Comparison of ENCODE assay signal across 7 cellular contexts in the genomic region with DNA sequence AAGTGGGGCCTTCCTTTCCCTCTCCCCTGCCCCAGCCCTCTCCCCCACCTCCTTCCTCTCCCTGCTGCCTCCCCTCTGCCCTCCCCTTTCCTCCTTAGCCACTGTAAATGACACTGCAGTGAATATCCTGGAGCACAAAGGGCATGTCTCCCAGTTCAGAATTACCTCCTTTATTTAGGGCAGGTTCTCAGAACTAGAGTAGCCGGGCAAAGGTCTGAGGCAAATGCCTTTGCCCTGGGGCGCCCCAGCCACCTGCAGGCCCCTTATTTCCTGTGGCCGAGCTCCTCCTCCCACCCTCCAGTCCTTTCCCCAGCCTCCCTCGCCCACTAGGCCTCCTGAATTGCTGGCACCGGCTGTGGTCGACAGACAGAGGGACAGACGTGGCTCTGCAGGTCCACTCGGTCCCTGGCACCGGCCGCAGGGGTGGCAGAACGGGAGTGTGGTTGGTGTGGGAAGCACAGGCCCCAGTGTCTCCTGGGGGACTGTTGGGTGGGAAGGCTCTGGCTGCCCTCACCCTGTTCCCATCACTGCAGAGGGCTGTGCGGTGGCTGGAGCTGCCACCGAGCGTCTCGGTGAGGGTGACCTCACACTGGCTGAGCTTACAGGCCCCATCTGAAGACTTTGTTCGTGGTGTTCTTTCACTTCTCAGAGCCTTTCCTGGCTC. TPM values are rescaled to one million over a fixed set of nuclear protein-coding genes. Genes with fewer than 3 reads are reported as not detected.
DNase-seq lines count a peak whose midpoint lies in the region; ATAC-seq, FAIRE-seq and TF ChIP-seq lines count a peak whose summit lies in the region.
"Not testable (repeated sequence)": the region's sequence is repeated elsewhere in the genome, so short reads cannot be mapped to it uniquely, and the experiment has no call there.

No MANE protein-coding gene starts in this region.

- not testable (repeated sequence) for TF ChIP-seq RAD21 in H1 (IDR thresholded peaks at IDR 0.05 in 1 of 2, conservative IDR thresholded peaks at IDR 0.05 in 1 of 2; ENCODE audit: low read depth in 2 of 2, low read length in 2 of 2)

- not testable (repeated sequence) for H3K36me3 Mint-ChIP-seq in activated CD8-positive, alpha-beta memory T cell treated with anti-CD3 and anti-CD28 coated beads, Interleukin-2, amount 10 ng/mL, durations not matched to agents 7 days and 5 days

- not testable (repeated sequence) for H3K9ac ChIP-seq in BLaER1 treated with 17β-estradiol and CSF1 and Interleukin-3, amounts not matched to agents 10 nM and 100 nM; H1 (replicated peaks in 1 of 4; ENCODE audit: extremely low read depth in 1 of 4, low read depth in 3 of 4, low read length in 3 of 4)

- not testable (repeated sequence) for H3K14ac ChIP-seq in H1 (ENCODE audit: insufficient read length)

- TF ChIP-seq EP300 in H1 (IDR thresholded peaks at IDR 0.05; ENCODE audit: borderline replicate concordance in 1 of 2, low read depth in 2 of 2, low read length in 2 of 2) = not testable (repeated sequence)

- not testable (repeated sequence) for H3K23me2 ChIP-seq in H1 (ENCODE audit: low read depth, low read length)

- not testable (repeated sequence) for H2BK20ac ChIP-seq in H1 (ENCODE audit: low read length)

- 0 out of 2 replicates have a peak overlapping the region, but pooled peaks have one; percentile 39 for H2BK12ac ChIP-seq in H1 (ENCODE audit: low read depth, low read length)

- not testable (repeated sequence) for H3K4me3 ChIP-seq in BLaER1 treated with 17β-estradiol and CSF1 and Interleukin-3, amounts not matched to agents 10 nM and 100 nM; H1 (ENCODE audit: extremely low read depth in 1 of 4, insufficient read depth in 2 of 4, low read depth in 3 of 4, low read length in 4 of 4); heart right ventricle; osteoblast (ENCODE audit: insufficient read depth, low read length)

- H3K27ac Mint-ChIP-seq in activated CD8-positive, alpha-beta memory T cell treated with anti-CD3 and anti-CD28 coated beads, Interleukin-2, amount 10 ng/mL, durations not matched to agents 7 days and 5 days = not testable (repeated sequence)

- H3K9me3 Mint-ChIP-seq in activated CD8-positive, alpha-beta memory T cell treated with anti-CD3 and anti-CD28 coated beads, Interleukin-2, amount 10 ng/mL, durations not matched to agents 7 days and 5 days (ENCODE audit: low read depth) = not testable (repeated sequence)

- not testable (repeated sequence) for H3K23ac ChIP-seq in H1 (ENCODE audit: insufficient read length)

- TF ChIP-seq POLR2A in H1 (IDR thresholded peaks at IDR 0.05; ENCODE audit: control extremely low read depth in 1 of 2, low read depth in 2 of 2, low read length in 2 of 2) = not testable (repeated sequence)

- not testable (repeated sequence) for H3K9me3 ChIP-seq in BLaER1 treated with 17β-estradiol and CSF1 and Interleukin-3, amounts not matched to agents 10 nM and 100 nM (replicated peaks in 1 of 11); H1 (ENCODE audit: insufficient read depth in 2 of 2, low read depth in 1 of 2, low read length in 1 of 2); heart right ventricle; osteoblast (ENCODE audit: low read depth, low read length)

- not testable (repeated sequence) for H4K20me1 ChIP-seq in BLaER1 treated with 17β-estradiol and CSF1 and Interleukin-3, amounts not matched to agents 10 nM and 100 nM; H1 (replicated peaks in 1 of 2; ENCODE audit: control insufficient read depth in 1 of 2, insufficient read depth in 2 of 2, low read length in 2 of 2); osteoblast (ENCODE audit: insufficient read depth, low read length)

- not testable (repeated sequence) for H4K8ac ChIP-seq in H1 (ENCODE audit: extremely low read depth, insufficient read depth, low read length)

- H3K4me2 ChIP-seq in BLaER1 treated with 17β-estradiol and CSF1 and Interleukin-3, amounts not matched to agents 10 nM and 100 nM = peak overlapping the region; percentile 33 to 68 (median 57); a peak in 20 of 22 replicates
- not testable (repeated sequence) for H3K4me2 ChIP-seq in H1 (ENCODE audit: insufficient read depth in 1 of 2, low read depth in 2 of 2, low read length in 2 of 2); osteoblast (ENCODE audit: insufficient read depth, low read length)

- TF ChIP-seq CTCF in H1 (IDR thresholded peaks at IDR 0.05; ENCODE audit: control extremely low read depth in 1 of 3, insufficient read depth in 1 of 3, low read depth in 1 of 3, low read length in 3 of 3); heart right ventricle (IDR thresholded peaks at IDR 0.05); osteoblast (IDR thresholded peaks at IDR 0.05; ENCODE audit: extremely low read depth, low read depth, low read length): not testable (repeated sequence)

- H2BK120ac ChIP-seq in H1 (replicated peaks; ENCODE audit: low read depth, low read length) = not testable (repeated sequence)

- not testable (repeated sequence) for H3K36me3 ChIP-seq in BLaER1 treated with 17β-estradiol and CSF1 and Interleukin-3, amounts not matched to agents 10 nM and 100 nM; H1 (ENCODE audit: control insufficient read depth in 2 of 4, insufficient read depth in 4 of 4, low read length in 3 of 4); heart right ventricle; osteoblast (ENCODE audit: insufficient read depth, low read length)

- not testable (repeated sequence) for H3K4me1 Mint-ChIP-seq in activated CD8-positive, alpha-beta memory T cell treated with anti-CD3 and anti-CD28 coated beads, Interleukin-2, amount 10 ng/mL, durations not matched to agents 7 days and 5 days

- H3K4ac ChIP-seq in H1 (replicated peaks; ENCODE audit: insufficient read length, low read depth, low read length) = not testable (repeated sequence)

- CTCF ChIA-PET in activated CD8-positive, alpha-beta memory T cell treated with anti-CD3 and anti-CD28 coated beads, Interleukin-2, amount 10 ng/mL, durations not matched to agents 7 days and 5 days (lab: Charles Lee) = interaction anchor here (1.3 kb wide), 1 partner anchor 59 kb away, joined by 4 read pairs; no protein-coding TSS in a partner anchor
- CTCF ChIA-PET in H1 (lab: Charles Lee; ENCODE audit: partially characterized antibody) = interaction anchor here (1.0 to 2.9 kb wide), 4 partner anchors 14 to 62 kb away, joined by 3 to 9 read pairs (median 4); no protein-coding TSS in a partner anchor

- not testable (repeated sequence) for H2BK15ac ChIP-seq in H1 (ENCODE audit: low read length)

- not testable (repeated sequence) for H3K27me3 ChIP-seq in BLaER1 treated with 17β-estradiol and CSF1 and Interleukin-3, amounts not matched to agents 10 nM and 100 nM; H1 (replicated peaks in 1 of 4; ENCODE audit: control insufficient read depth in 3 of 4, extremely low read depth in 1 of 4, insufficient read depth in 3 of 4, low read length in 3 of 4); heart right ventricle
- peaks cover 41% of the 10 kb centered on the region for H3K27me3 ChIP-seq in osteoblast (ENCODE audit: insufficient read depth, low read length)

- H3K18ac ChIP-seq in H1 (ENCODE audit: extremely low read depth, low read length) = not testable (repeated sequence)

- intact Hi-C loops in heart right ventricle (cut with DNase I); left colon (cut with DNase I, micrococcal nuclease): not testable (repeated sequence)

- not testable (repeated sequence) for H3K79me2 ChIP-seq in H1 (ENCODE audit: control insufficient read depth in 1 of 2, insufficient read depth in 2 of 2, low read length in 2 of 2); osteoblast (ENCODE audit: insufficient read depth, low read length)

- 91% methylated on average over 6 of the region's 16 CpGs; no CpG with 5 or more reads in 1 of the 2 experiments for WGBS in H1 (ENCODE audit: extremely low coverage in 1 of 2, insufficient coverage in 1 of 2, insufficient read length in 1 of 2, insufficient replicate concordance in 2 of 2, low coverage in 1 of 2, low lambda C conversion rate in 2 of 2, missing lambda C conversion rate in 1 of 2), 2 experiments
- WGBS in heart right ventricle, 2 donors = 80 to 92% methylated on average over 8 of the region's 16 CpGs

- not testable (repeated sequence) for H4K5ac ChIP-seq in H1 (ENCODE audit: insufficient read length, low read depth, low read length)

- H3K27ac ChIP-seq in BLaER1 treated with 17β-estradiol and CSF1 and Interleukin-3, amounts not matched to agents 10 nM and 100 nM; H1 (ENCODE audit: low read depth, low read length); heart right ventricle; osteoblast (ENCODE audit: low read depth, low read length): not testable (repeated sequence)

- H3K27me3 Mint-ChIP-seq in activated CD8-positive, alpha-beta memory T cell treated with anti-CD3 and anti-CD28 coated beads, Interleukin-2, amount 10 ng/mL, durations not matched to agents 7 days and 5 days = peaks cover 13% of the 10 kb centered on the region

- H3K56ac ChIP-seq in H1 (replicated peaks; ENCODE audit: insufficient read length, low read depth, low read length) = not testable (repeated sequence)

- not testable (repeated sequence) for FAIRE-seq in H1 (lab: Jason Lieb, UNC)

- H2AFZ ChIP-seq in H1 (ENCODE audit: low read length); osteoblast (ENCODE audit: low read length): not testable (repeated sequence)

- peaks cover 0 to 31% (median 25%) of the 10 kb centered on the region in 10 experiments; a peak in 16 of 20 replicates for H3K4me1 ChIP-seq in BLaER1 treated with 17β-estradiol and CSF1 and Interleukin-3, amounts not matched to agents 10 nM and 100 nM
- not testable (repeated sequence) for H3K4me1 ChIP-seq in H1 (replicated peaks in 1 of 4; ENCODE audit: control insufficient read depth in 3 of 4, insufficient read depth in 4 of 4, low read length in 3 of 4); heart right ventricle; osteoblast (ENCODE audit: insufficient read depth, low read length)

- ATAC-seq in activated CD8-positive, alpha-beta memory T cell treated with anti-CD3 and anti-CD28 coated beads, Interleukin-2, amount 10 ng/mL, durations not matched to agents 7 days and 5 days = peak; percentile 30
- peak in 7 of 8 donors; percentile 24 to 59 (median 35) for ATAC-seq in heart right ventricle
- peak; percentile 93 for ATAC-seq in left colon

- not testable (repeated sequence) for H4K91ac ChIP-seq in H1 (replicated peaks; ENCODE audit: insufficient read length, low read length)

- H3K79me1 ChIP-seq in H1 (ENCODE audit: low read depth, low read length) = not testable (repeated sequence)

- H2BK5ac ChIP-seq in H1 (ENCODE audit: low read depth, low read length) = 0 out of 2 replicates have a peak overlapping the region, but pooled peaks have one; percentile 75

- not testable (repeated sequence) for H2AK5ac ChIP-seq in H1 (ENCODE audit: low read depth, low read length)

- DNase-seq in NCI-H1417 (lab: John Stamatoyannopoulos, UW) (peak in 2 of 3 experiments; percentile 13 to 32), left colon (peak; percentile 17 to 31), osteoblast (ENCODE audit: insufficient read length, low spot score, missing footprints) (peak; percentile 27)
- DNase-seq in activated CD8-positive, alpha-beta memory T cell treated with anti-CD3 and anti-CD28 coated beads, Interleukin-2, amount 10 ng/mL, durations not matched to agents 7 days and 5 days; H1 (ENCODE audit: low read depth in 1 of 2, low spot score in 2 of 2); heart right ventricle: not testable (repeated sequence)

- POLR2A ChIA-PET in H1 (lab: Charles Lee; ENCODE audit: partially characterized antibody) = not testable (repeated sequence)

- not testable (repeated sequence) for H3K4me3 Mint-ChIP-seq in activated CD8-positive, alpha-beta memory T cell treated with anti-CD3 and anti-CD28 coated beads, Interleukin-2, amount 10 ng/mL, durations not matched to agents 7 days and 5 days

RNA-seq across cellular contexts. Expression of gene CEL, which starts 19.5 kb away (rescaled TPM):
- total RNA-seq in activated CD8-positive, alpha-beta memory T cell treated with anti-CD3 and anti-CD28 coated beads, Interleukin-2, amount 10 ng/mL, durations not matched to agents 7 days and 5 days = 1 to 10 TPM; 1.7 to 1.9 TPM
- 2.5 and 3.4 TPM in 2 replicates for total RNA-seq in H1 (2021; fragmentation: NEBNext Ultra II Directional; extraction: Animal tissue kit (Norgen Biotek cat#: 25700))
- 1.8 and 2.7 TPM in 2 replicates for polyA plus RNA-seq in H1 (2011; rRNA removed)
- polyA plus RNA-seq in H1 (2011; cell fraction: cytosol; rRNA removed) = 1.9 TPM
- polyA plus RNA-seq in H1 (2011; cell fraction: nucleus; rRNA removed) = 11.8 TPM
- polyA plus RNA-seq in H1 (2012, experiment 1 of 2) = 3.1 to 4.5 TPM (median 3.7 TPM) in 4 replicates
- polyA plus RNA-seq in H1 (2012, experiment 2 of 2) = 1.9 TPM
- polyA plus RNA-seq in H1 (2013, experiment 1 of 2) = 2.2 TPM
- polyA plus RNA-seq in H1 (2013, experiment 2 of 2) = 2.1 TPM
- 1.0 and 1.2 TPM in 2 replicates for polyA minus RNA-seq in H1 (2011; rRNA and poly(A)+ RNA removed)
- polyA minus RNA-seq in H1 (2011; cell fraction: cytosol; rRNA and poly(A)+ RNA removed) = not detected
- polyA minus RNA-seq in H1 (2011; cell fraction: nucleus; rRNA and poly(A)+ RNA removed) = 1.3 TPM
- total RNA-seq in heart right ventricle = 10 to 100 TPM in 1 of 10 donors, 1 to 10 TPM in 9; 1.9 to 10.1 (median 2.8) TPM
- polyA plus RNA-seq in heart right ventricle = 1 to 10 TPM; 1.5 to 3.2 TPM
- total RNA-seq in left colon = 1 to 10 TPM in 1 of 2 donors, under 1 TPM in 1; 0.64 to 2.4 TPM
- under 0.01 TPM in 1 of 2 replicates, not detected in the other for total RNA-seq in osteoblast

RNA-seq across cellular contexts. Expression of gene RALGDS, which starts 39.8 kb away (rescaled TPM):
- 100 to 1,000 TPM; 103 to 114 TPM for total RNA-seq in activated CD8-positive, alpha-beta memory T cell treated with anti-CD3 and anti-CD28 coated beads, Interleukin-2, amount 10 ng/mL, durations not matched to agents 7 days and 5 days
- total RNA-seq in H1 (2021; fragmentation: NEBNext Ultra II Directional; extraction: Animal tissue kit (Norgen Biotek cat#: 25700)) = 11.2 and 14.5 TPM in 2 replicates
- 25.5 and 29.3 TPM in 2 replicates for polyA plus RNA-seq in H1 (2011; rRNA removed)
- 25.4 TPM for polyA plus RNA-seq in H1 (2011; cell fraction: cytosol; rRNA removed)
- 97.4 TPM for polyA plus RNA-seq in H1 (2011; cell fraction: nucleus; rRNA removed)
- 10.5 to 21.5 TPM (median 17.2 TPM) in 4 replicates for polyA plus RNA-seq in H1 (2012, experiment 1 of 2)
- polyA plus RNA-seq in H1 (2012, experiment 2 of 2) = 11.7 TPM
- 11.4 TPM for polyA plus RNA-seq in H1 (2013, experiment 1 of 2)
- polyA plus RNA-seq in H1 (2013, experiment 2 of 2) = 9.4 TPM
- polyA minus RNA-seq in H1 (2011; rRNA and poly(A)+ RNA removed) = 12.6 and 14.4 TPM in 2 replicates
- polyA minus RNA-seq in H1 (2011; cell fraction: cytosol; rRNA and poly(A)+ RNA removed) = 11.3 TPM
- 19.7 TPM for polyA minus RNA-seq in H1 (2011; cell fraction: nucleus; rRNA and poly(A)+ RNA removed)
- 10 to 100 TPM; 21.4 to 45.1 (median 28.1) TPM for total RNA-seq in heart right ventricle
- polyA plus RNA-seq in heart right ventricle = 10 to 100 TPM; 15.6 to 40.5 TPM
- 10 to 100 TPM; 29.1 to 49.1 TPM for total RNA-seq in left colon
- total RNA-seq in osteoblast = 11.2 and 12.7 TPM in 2 replicates

RNA-seq across cellular contexts. Expression of gene GTF3C5, which starts 50.5 kb away (rescaled TPM):
- 10 to 100 TPM; 83.8 to 89.0 TPM for total RNA-seq in activated CD8-positive, alpha-beta memory T cell treated with anti-CD3 and anti-CD28 coated beads, Interleukin-2, amount 10 ng/mL, durations not matched to agents 7 days and 5 days
- 87.1 and 89.4 TPM in 2 replicates for total RNA-seq in H1 (2021; fragmentation: NEBNext Ultra II Directional; extraction: Animal tissue kit (Norgen Biotek cat#: 25700))
- 78.7 and 104 TPM in 2 replicates for polyA plus RNA-seq in H1 (2011; rRNA removed)
- polyA plus RNA-seq in H1 (2011; cell fraction: cytosol; rRNA removed) = 96.0 TPM
- 171 TPM for polyA plus RNA-seq in H1 (2011; cell fraction: nucleus; rRNA removed)
- 72.1 to 92.5 TPM (median 89.8 TPM) in 4 replicates for polyA plus RNA-seq in H1 (2012, experiment 1 of 2)
- polyA plus RNA-seq in H1 (2012, experiment 2 of 2) = 73.5 TPM
- 50.2 TPM for polyA plus RNA-seq in H1 (2013, experiment 1 of 2)
- polyA plus RNA-seq in H1 (2013, experiment 2 of 2) = 50.0 TPM
- polyA minus RNA-seq in H1 (2011; rRNA and poly(A)+ RNA removed) = 70.6 and 79.9 TPM in 2 replicates
- 53.6 TPM for polyA minus RNA-seq in H1 (2011; cell fraction: cytosol; rRNA and poly(A)+ RNA removed)
- polyA minus RNA-seq in H1 (2011; cell fraction: nucleus; rRNA and poly(A)+ RNA removed) = 61.2 TPM
- 10 to 100 TPM; 29.4 to 44.4 (median 35.2) TPM for total RNA-seq in heart right ventricle
- polyA plus RNA-seq in heart right ventricle = 10 to 100 TPM; 41.5 to 79.1 TPM
- 10 to 100 TPM; 39.0 to 44.4 TPM for total RNA-seq in left colon
- 31.8 and 41.3 TPM in 2 replicates for total RNA-seq in osteoblast

Comparison
In these comparisons a context has a peak if more than half of its experiments do, and no peak if none do; other contexts are left out.
1. ATAC-seq: peak in every context shown above with its lines; median percentile 93 in left colon; 35 in heart right ventricle; 30 in activated CD8-positive, alpha-beta memory T cell treated with anti-CD3 and anti-CD28 coated beads, Interleukin-2, amount 10 ng/mL, durations not matched to agents 7 days and 5 days.